Comparison of ENCODE assay signal across 37 cellular contexts in the genomic region with DNA sequence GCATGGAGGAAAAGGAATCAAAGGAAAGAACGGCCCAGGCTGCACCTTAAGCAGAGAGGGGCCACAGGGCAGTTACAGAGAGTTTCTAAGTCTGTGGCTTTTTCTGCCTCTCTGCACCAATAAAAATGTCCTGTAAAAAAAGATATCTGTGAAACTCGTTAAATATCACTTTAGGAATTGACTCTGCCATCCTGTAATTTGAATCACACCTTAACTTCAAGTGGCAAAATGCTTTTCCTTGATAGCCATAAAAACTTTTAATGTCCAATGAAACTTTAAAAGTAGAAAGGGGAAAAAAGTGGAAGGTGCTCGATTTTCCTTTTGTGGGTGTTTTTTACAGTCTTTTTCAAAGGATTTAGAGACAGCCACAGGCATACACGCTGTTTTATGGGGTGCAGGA.
"Had no signal": no experiment of that assay in that cellular context is flagged by ENCODE, and none has a peak within 500 bp of the region (broad histone marks: within the 10 kb centered on the region; RNA-seq: fewer than 3 reads in every experiment).

No MANE protein-coding gene starts in this region.

- H3K27me3 Mint-ChIP-seq: activated naive CD4-positive, alpha-beta T cell treated with anti-CD3 and anti-CD28 coated beads, Interleukin-2, amount 10 ng/mL, durations not matched to agents 7 days and 5 days; activated naive CD4-positive, alpha-beta T cell treated with anti-CD3 and anti-CD28 coated beads, Interleukin-2, amount 50 U/mL, for 24 hours; activated naive CD8-positive, alpha-beta T cell; activated naive CD8-positive, alpha-beta T cell treated with anti-CD3 and anti-CD28 coated beads for 36 hours; activated naive CD8-positive, alpha-beta T cell treated with anti-CD3 and anti-CD28 coated beads, Interleukin-2, amount 10 ng/mL, durations not matched to agents 7 days and 5 days; activated naive CD8-positive, alpha-beta T cell treated with anti-CD3 and anti-CD28 coated beads, Interleukin-2, amount 50 U/mL, for 24 hours; activated T-cell treated with anti-CD3 and anti-CD28 coated beads, Interleukin-2, amount 50 U/mL, for 24 hours; activated T-helper 17 cell treated with anti-CD3 and anti-CD28 coated beads, Interleukin-2, amount 50 U/mL, for 72 hours; central memory CD8-positive, alpha-beta T cell had no signal

- H3K4me3 ChIP-seq: adrenal gland, ascending aorta, body of pancreas, breast epithelium, cardiac muscle cell had no signal

- H3K27ac ChIP-seq: adrenal gland, ascending aorta, body of pancreas, brain microvascular endothelial cell, breast epithelium, cardiac muscle cell had no signal

- ATAC-seq: activated naive CD4-positive, alpha-beta T cell treated with anti-CD3 and anti-CD28 coated beads, Interleukin-2, amount 50 U/mL, for 72 hours; activated naive CD8-positive, alpha-beta T cell treated with anti-CD3 and anti-CD28 coated beads, Interleukin-2, amount 50 U/mL, for 24 hours; activated T-cell treated with anti-CD3 and anti-CD28 coated beads, Interleukin-2, amount 50 U/mL, for 4 hours; activated T-cell treated with anti-CD3 and anti-CD28 coated beads, Interleukin-2, amount 50 U/mL, for 72 hours; activated T-helper 17 cell treated with anti-CD3 and anti-CD28 coated beads, Interleukin-2, amount 50 U/mL, for 72 hours; body of pancreas had no signal

- H3K9me3 ChIP-seq: adrenal gland, ascending aorta, body of pancreas, breast epithelium had no signal

- H3K27ac Mint-ChIP-seq: activated naive CD4-positive, alpha-beta T cell treated with anti-CD3 and anti-CD28 coated beads for 36 hours; activated naive CD4-positive, alpha-beta T cell treated with anti-CD3 and anti-CD28 coated beads, Interleukin-2, amount 10 ng/mL, durations not matched to agents 7 days and 5 days; activated naive CD4-positive, alpha-beta T cell treated with anti-CD3 and anti-CD28 coated beads, Interleukin-2, amount 50 U/mL, for 24 hours; activated naive CD4-positive, alpha-beta T cell treated with anti-CD3 and anti-CD28 coated beads, Interleukin-2, amount 50 U/mL, for 72 hours; activated naive CD8-positive, alpha-beta T cell; activated naive CD8-positive, alpha-beta T cell treated with anti-CD3 and anti-CD28 coated beads for 36 hours; activated naive CD8-positive, alpha-beta T cell treated with anti-CD3 and anti-CD28 coated beads, Interleukin-2, amount 10 ng/mL, durations not matched to agents 7 days and 5 days; activated naive CD8-positive, alpha-beta T cell treated with anti-CD3 and anti-CD28 coated beads, Interleukin-2, amount 50 U/mL, for 24 hours; activated T-cell treated with anti-CD3 and anti-CD28 coated beads, Interleukin-2, amount 50 U/mL, for 24 hours; activated T-cell treated with anti-CD3 and anti-CD28 coated beads, Interleukin-2, amount 50 U/mL, for 72 hours; activated T-helper 1 cell treated with anti-CD3 and anti-CD28 coated beads, Interleukin-12 subunit alpha, Interleukin-12 subunit beta, Interleukin-2, Interleukin-4 antibody, amounts not matched to agents 30 ng/mL and 10 ng/mL and 1 ng/mL, durations not matched to agents 14 hours and 24 hours and 36 hours; activated T-helper 17 cell treated with anti-CD3 and anti-CD28 coated beads, Interleukin-2, amount 50 U/mL, for 72 hours; activated T-helper 2 cell treated with anti-CD3 and anti-CD28 coated beads, Interferon-gamma antibody, Interleukin-2, Interleukin-4, amounts not matched to agents 10 μg/mL and 5 μg/mL and 100 μg/mL, durations not matched to agents 14 hours and 24 hours and 36 hours; brain had no signal

- H3K4me3 Mint-ChIP-seq: activated naive CD4-positive, alpha-beta T cell treated with anti-CD3 and anti-CD28 coated beads for 36 hours; activated naive CD4-positive, alpha-beta T cell treated with anti-CD3 and anti-CD28 coated beads, Interleukin-2, amount 10 ng/mL, durations not matched to agents 7 days and 5 days; activated naive CD4-positive, alpha-beta T cell treated with anti-CD3 and anti-CD28 coated beads, Interleukin-2, amount 50 U/mL, for 24 hours; activated naive CD8-positive, alpha-beta T cell; activated naive CD8-positive, alpha-beta T cell treated with anti-CD3 and anti-CD28 coated beads for 36 hours; activated naive CD8-positive, alpha-beta T cell treated with anti-CD3 and anti-CD28 coated beads, Interleukin-2, amount 10 ng/mL, durations not matched to agents 7 days and 5 days; activated naive CD8-positive, alpha-beta T cell treated with anti-CD3 and anti-CD28 coated beads, Interleukin-2, amount 50 U/mL, for 24 hours; activated T-cell treated with anti-CD3 and anti-CD28 coated beads, Interleukin-2, amount 50 U/mL, for 24 hours; activated T-cell treated with anti-CD3 and anti-CD28 coated beads, Interleukin-2, amount 50 U/mL, for 4 hours; activated T-cell treated with anti-CD3 and anti-CD28 coated beads, Interleukin-2, amount 50 U/mL, for 72 hours; activated T-helper 1 cell treated with anti-CD3 and anti-CD28 coated beads, Interleukin-12 subunit alpha, Interleukin-12 subunit beta, Interleukin-2, Interleukin-4 antibody, amounts not matched to agents 30 ng/mL and 10 ng/mL and 1 ng/mL, durations not matched to agents 14 hours and 24 hours and 36 hours; activated T-helper 17 cell treated with anti-CD3 and anti-CD28 coated beads, Interleukin-2, amount 50 U/mL, for 72 hours; brain; central memory CD8-positive, alpha-beta T cell had no signal

- H3K4me1 Mint-ChIP-seq: activated naive CD4-positive, alpha-beta T cell treated with anti-CD3 and anti-CD28 coated beads, Interleukin-2, amount 10 ng/mL, durations not matched to agents 7 days and 5 days; activated naive CD4-positive, alpha-beta T cell treated with anti-CD3 and anti-CD28 coated beads, Interleukin-2, amount 50 U/mL, for 24 hours; activated naive CD8-positive, alpha-beta T cell treated with anti-CD3 and anti-CD28 coated beads for 36 hours; activated naive CD8-positive, alpha-beta T cell treated with anti-CD3 and anti-CD28 coated beads, Interleukin-2, amount 10 ng/mL, durations not matched to agents 7 days and 5 days; activated naive CD8-positive, alpha-beta T cell treated with anti-CD3 and anti-CD28 coated beads, Interleukin-2, amount 50 U/mL, for 24 hours; activated T-helper 17 cell treated with anti-CD3 and anti-CD28 coated beads, Interleukin-2, amount 50 U/mL, for 72 hours; brain; central memory CD8-positive, alpha-beta T cell had no signal

- H3K36me3 Mint-ChIP-seq: activated naive CD4-positive, alpha-beta T cell treated with anti-CD3 and anti-CD28 coated beads, Interleukin-2, amount 10 ng/mL, durations not matched to agents 7 days and 5 days; activated naive CD4-positive, alpha-beta T cell treated with anti-CD3 and anti-CD28 coated beads, Interleukin-2, amount 50 U/mL, for 24 hours; activated naive CD4-positive, alpha-beta T cell treated with anti-CD3 and anti-CD28 coated beads, Interleukin-2, amount 50 U/mL, for 72 hours; activated naive CD8-positive, alpha-beta T cell; activated naive CD8-positive, alpha-beta T cell treated with anti-CD3 and anti-CD28 coated beads for 36 hours; activated naive CD8-positive, alpha-beta T cell treated with anti-CD3 and anti-CD28 coated beads, Interleukin-2, amount 10 ng/mL, durations not matched to agents 7 days and 5 days; brain had no signal

- DNase-seq: activated effector memory CD4-positive, alpha-beta T cell treated with anti-CD3 and anti-CD28 coated beads, Interleukin-2, amount 50 U/mL, for 16 hours; activated effector memory CD4-positive, alpha-beta T cell treated with Interleukin-2 at 50 U/mL for 16 hours; activated gamma-delta T cell; activated gamma-delta T cell treated with Interleukin-2 at 50 U/mL for 16 hours; activated naive CD4-positive, alpha-beta T cell; activated naive CD4-positive, alpha-beta T cell treated with anti-CD3 and anti-CD28 coated beads for 36 hours; activated naive CD4-positive, alpha-beta T cell treated with anti-CD3 and anti-CD28 coated beads, Interleukin-2, amount 10 ng/mL, durations not matched to agents 7 days and 5 days; activated naive CD4-positive, alpha-beta T cell treated with anti-CD3 and anti-CD28 coated beads, Interleukin-2, amount 50 U/mL, for 16 hours; activated naive CD4-positive, alpha-beta T cell treated with Interleukin-2 at 50 U/mL for 16 hours; activated naive CD8-positive, alpha-beta T cell treated with anti-CD3 and anti-CD28 coated beads for 36 hours; activated naive CD8-positive, alpha-beta T cell treated with anti-CD3 and anti-CD28 coated beads, Interleukin-2, amount 10 ng/mL, durations not matched to agents 7 days and 5 days; activated naive CD8-positive, alpha-beta T cell treated with anti-CD3 and anti-CD28 coated beads, Interleukin-2, amount 50 U/mL, for 24 hours; activated T-cell treated with anti-CD3 and anti-CD28 coated beads, Interleukin-2, amount 50 U/mL, for 24 hours; activated T-cell treated with anti-CD3 and anti-CD28 coated beads, Interleukin-2, amount 50 U/mL, for 4 hours; activated T-cell treated with anti-CD3 and anti-CD28 coated beads, Interleukin-2, amount 50 U/mL, for 48 hours; activated T-cell treated with anti-CD3 and anti-CD28 coated beads, Interleukin-2, amount 50 U/mL, for 72 hours; adrenal gland; amniotic stem cell; amygdala; anterior cingulate cortex; aorta; body of pancreas; brain microvascular endothelial cell; caudate nucleus; central memory CD4-positive, alpha-beta T cell; cerebellar nuclear complex had no signal

- H3K36me3 ChIP-seq: adrenal gland, ascending aorta, brain microvascular endothelial cell, breast epithelium, cardiac muscle cell had no signal

- H3K9me3 Mint-ChIP-seq: activated naive CD4-positive, alpha-beta T cell treated with anti-CD3 and anti-CD28 coated beads for 36 hours; activated naive CD4-positive, alpha-beta T cell treated with anti-CD3 and anti-CD28 coated beads, Interleukin-2, amount 10 ng/mL, durations not matched to agents 7 days and 5 days; activated naive CD4-positive, alpha-beta T cell treated with anti-CD3 and anti-CD28 coated beads, Interleukin-2, amount 50 U/mL, for 24 hours; activated naive CD4-positive, alpha-beta T cell treated with anti-CD3 and anti-CD28 coated beads, Interleukin-2, amount 50 U/mL, for 72 hours; activated naive CD8-positive, alpha-beta T cell treated with anti-CD3 and anti-CD28 coated beads for 36 hours; activated naive CD8-positive, alpha-beta T cell treated with anti-CD3 and anti-CD28 coated beads, Interleukin-2, amount 10 ng/mL, durations not matched to agents 7 days and 5 days; activated naive CD8-positive, alpha-beta T cell treated with anti-CD3 and anti-CD28 coated beads, Interleukin-2, amount 50 U/mL, for 24 hours; activated T-cell treated with anti-CD3 and anti-CD28 coated beads, Interleukin-2, amount 50 U/mL, for 24 hours; activated T-cell treated with anti-CD3 and anti-CD28 coated beads, Interleukin-2, amount 50 U/mL, for 4 hours; activated T-cell treated with anti-CD3 and anti-CD28 coated beads, Interleukin-2, amount 50 U/mL, for 72 hours; activated T-helper 1 cell treated with anti-CD3 and anti-CD28 coated beads, Interleukin-12 subunit alpha, Interleukin-12 subunit beta, Interleukin-2, Interleukin-4 antibody, amounts not matched to agents 30 ng/mL and 10 ng/mL and 1 ng/mL, durations not matched to agents 14 hours and 24 hours and 36 hours; activated T-helper 17 cell treated with anti-CD3 and anti-CD28 coated beads, Interleukin-2, amount 50 U/mL, for 72 hours; activated T-helper 2 cell treated with anti-CD3 and anti-CD28 coated beads, Interferon-gamma antibody, Interleukin-2, Interleukin-4, amounts not matched to agents 10 μg/mL and 5 μg/mL and 100 μg/mL, durations not matched to agents 14 hours and 24 hours and 36 hours had no signal

- H3K4me1 ChIP-seq: adrenal gland, ascending aorta, body of pancreas, breast epithelium had no signal

- H3K27me3 ChIP-seq: adrenal gland, ascending aorta, body of pancreas, brain microvascular endothelial cell, breast epithelium, cardiac muscle cell had no signal
